Comparison of ENCODE assay signal across 19 cellular contexts in genomic region chr1:153011359-153011758, GRCh38. TPM values are rescaled to one million over a fixed set of nuclear protein-coding genes. Genes with fewer than 3 reads are reported as not detected.
"Had no signal": no experiment of that assay in that cellular context is flagged by ENCODE, and none has a peak within 500 bp of the region (broad histone marks: within the 10 kb centered on the region; RNA-seq: fewer than 3 reads in every experiment).

No MANE protein-coding gene starts in this region.

RNA-seq across cellular contexts. Expression of gene SPRR3, which starts 9.8 kb away (rescaled TPM):
- total RNA-seq: natural killer cell treated with Interleukin-12 subunit alpha and Interleukin-12 subunit beta and Interleukin-15 and Interleukin-18, amount 100 ng/mL, for 72 hours; neural crest cell; omental fat pad; osteocyte; pancreas; posterior vena cava; prostate gland; pulmonary artery endothelial cell; right atrium auricular region; spleen; suprapubic skin; thoracic aorta; thyroid gland; tibial nerve; upper lobe of left lung had no signal

RNA-seq across cellular contexts. Expression of gene SPRR1B, which starts 19.6 kb away (rescaled TPM):
- total RNA-seq: natural killer cell treated with Interleukin-12 subunit alpha and Interleukin-12 subunit beta and Interleukin-15 and Interleukin-18, amount 100 ng/mL, for 72 hours; neural crest cell; omental fat pad; osteocyte; pancreas; posterior vena cava; prostate gland; pulmonary artery endothelial cell; right atrium auricular region; sciatic nerve; spleen; thoracic aorta; thyroid gland; tibial nerve; upper lobe of left lung had no signal

RNA-seq across cellular contexts. Expression of gene SPRR1A, which starts 27.5 kb away (rescaled TPM):
- total RNA-seq: natural killer cell treated with Interleukin-12 subunit alpha and Interleukin-12 subunit beta and Interleukin-15 and Interleukin-18, amount 100 ng/mL, for 72 hours; neural crest cell; omental fat pad; osteocyte; pancreas; posterior vena cava; prostate gland; pulmonary artery endothelial cell; right atrium auricular region; sciatic nerve; smooth muscle cell; spleen; thoracic aorta; thyroid gland; tibial nerve; upper lobe of left lung had no signal
- polyA plus RNA-seq: pancreas, spleen had no signal

RNA-seq across cellular contexts. Expression of gene SPRR2D, which starts 29.6 kb away (rescaled TPM):
- total RNA-seq: natural killer cell treated with Interleukin-12 subunit alpha and Interleukin-12 subunit beta and Interleukin-15 and Interleukin-18, amount 100 ng/mL, for 72 hours; neural crest cell; omental fat pad; osteocyte; pancreas; posterior vena cava; prostate gland; pulmonary artery endothelial cell; right atrium auricular region; sciatic nerve; spleen; thoracic aorta; thyroid gland; tibial nerve; ureter had no signal

RNA-seq across cellular contexts. Expression of gene SPRR4, which starts 40.9 kb away (rescaled TPM):
- total RNA-seq: natural killer cell treated with Interleukin-12 subunit alpha and Interleukin-12 subunit beta and Interleukin-15 and Interleukin-18, amount 100 ng/mL, for 72 hours; neural crest cell; omental fat pad; osteocyte; pancreas; posterior vena cava; prostate gland; pulmonary artery endothelial cell; right atrium auricular region; sciatic nerve; spleen; thoracic aorta; thyroid gland; tibial nerve; upper lobe of left lung; ureter; vagina had no signal
- polyA plus RNA-seq: pancreas, smooth muscle cell, spleen had no signal
